1 cellular context compared by ENCODE assay signal in the genomic region with DNA sequence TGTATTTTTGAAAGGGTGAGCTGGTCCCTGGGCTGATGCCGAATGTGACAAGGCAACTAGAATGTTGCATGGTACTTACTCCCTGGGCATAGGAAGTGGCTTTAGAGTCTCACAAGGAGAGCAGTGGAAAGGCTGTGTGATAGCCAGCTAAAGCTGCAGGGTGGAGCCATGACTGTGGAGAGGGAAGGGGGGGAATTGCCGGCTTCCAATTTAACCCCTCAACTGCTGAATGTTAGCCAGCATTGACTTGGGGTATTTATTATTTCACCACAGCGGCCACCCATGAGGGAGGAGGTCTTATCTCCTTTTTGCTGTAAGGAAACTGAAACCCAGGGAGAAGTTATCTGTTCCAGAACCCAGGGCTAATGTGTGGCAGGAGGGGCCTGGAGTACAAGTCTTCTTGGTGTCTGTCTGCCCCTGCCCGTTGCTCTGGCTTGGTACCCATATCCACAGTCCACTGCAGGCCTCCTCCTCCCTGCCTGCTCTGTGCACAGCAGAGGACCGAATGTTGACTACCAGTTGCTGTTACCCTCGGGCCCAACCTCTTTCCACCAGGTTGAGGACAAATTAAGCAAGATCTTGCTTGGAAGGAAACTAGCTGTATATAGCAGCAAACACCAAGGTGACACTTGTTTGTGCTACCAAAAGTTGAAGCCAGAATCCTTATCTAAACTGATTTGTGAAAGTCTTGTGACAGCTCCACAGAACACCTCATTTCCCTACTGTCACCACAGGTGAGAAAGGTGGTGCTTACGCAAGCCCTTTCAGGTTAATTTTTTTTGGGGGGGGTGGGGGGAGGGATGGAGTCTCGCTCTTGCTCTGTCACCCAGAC.
TF ChIP-seq lines count a peak whose summit lies in the region.

No MANE protein-coding gene starts in this region.

TF ChIP-seq in H1, 55 proteins besides CTCF, POLR2A, EP300 and RAD21:
- TF ChIP-seq SP2 (IDR thresholded peaks at IDR 0.05; ENCODE audit: low read length) (no peak), SUZ12 (IDR thresholded peaks at IDR 0.05; ENCODE audit: low read length) (no peak), FOSL1 (IDR thresholded peaks at IDR 0.05; ENCODE audit: insufficient read depth, low read depth, low read length) (no peak), TEAD4 (IDR thresholded peaks at IDR 0.05; ENCODE audit: low read depth, low read length) (no peak), SAP30 (IDR thresholded peaks at IDR 0.05; ENCODE audit: insufficient read depth, insufficient replicate concordance, low read length) (no peak), RFX5 (IDR thresholded peaks at IDR 0.05; ENCODE audit: borderline replicate concordance, low read depth, low read length) (no peak), YY1 (IDR thresholded peaks at IDR 0.05; ENCODE audit: low read depth, low read length) (no peak)
TF ChIP-seq in H1: peak in this region for 0.
